In the genomic region with DNA sequence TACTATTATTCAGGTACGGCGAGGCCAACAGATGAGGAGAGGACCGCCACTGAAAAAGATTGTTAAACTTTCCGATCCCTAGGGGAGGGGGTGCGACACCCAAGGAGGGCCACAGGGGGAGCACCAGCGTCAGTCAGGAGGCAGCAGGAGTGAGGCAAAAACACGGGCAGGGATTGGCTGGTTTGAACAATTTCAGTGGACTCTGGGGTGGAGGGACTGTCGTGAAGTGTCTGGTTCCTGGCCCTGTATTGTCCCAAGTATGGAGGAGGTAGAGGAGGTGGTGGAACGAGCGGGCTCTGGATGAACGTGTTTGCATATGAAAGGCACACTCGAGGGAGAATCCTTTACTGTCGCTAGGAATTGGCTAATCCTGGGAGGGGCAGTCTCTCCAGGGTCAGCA, we compare ENCODE assay signal across 18 cellular contexts. TPM values are rescaled to one million over a fixed set of nuclear protein-coding genes. Genes with fewer than 3 reads are reported as not detected.
DNase-seq lines count a peak whose midpoint lies in the region; ATAC-seq and TF ChIP-seq lines count a peak whose summit lies in the region.
"Had no signal": no experiment of that assay in that cellular context is flagged by ENCODE, and none has a peak within 500 bp of the region (broad histone marks: within the 10 kb centered on the region; RNA-seq: fewer than 3 reads in every experiment).

No MANE protein-coding gene starts in this region.

- H3K36me3 ChIP-seq in BE2C (no peaks in the 10 kb centered on the region), WERI-Rb-1 (no peaks in the 10 kb centered on the region), iPS-18a (ENCODE audit: control insufficient read depth, low read depth, low read length) (no peaks in the 10 kb centered on the region), mucosa of descending colon (ENCODE audit: low read depth) (no peaks in the 10 kb centered on the region)
- H3K36me3 ChIP-seq: BLaER1 treated with 17β-estradiol and CSF1 and Interleukin-3, amounts not matched to agents 10 nM and 100 nM; gastroesophageal sphincter had no signal

- DNase-seq in BE2C (peak; percentile 21), HEK293T (ENCODE audit: extremely low spot score) (peak; percentile 50), WERI-Rb-1 (peak; percentile 44), mucosa of descending colon (no peak), sciatic nerve (ENCODE audit: low spot score) (no peak), GDM1 (lab: John Stamatoyannopoulos, UW) (no peak)
- no peak for DNase-seq in central memory CD4-positive, alpha-beta T cell
- DNase-seq: activated CD4-positive, alpha-beta T cell treated with anti-CD3 and anti-CD28 coated beads for 36 hours; amygdala; GF-D8; HFFc6; left ventricle myocardium superior; naive thymus-derived CD8-positive, alpha-beta T cell; NCI-H187; stimulated activated naive CD8-positive, alpha-beta T cell treated with anti-CD3 and anti-CD28 coated beads, Interleukin-15, amount 100 ng/mL, for 72 hours had no signal

- CTCF ChIA-PET in HEK293T (lab: Yijun Ruan, JAX) = no interaction called here

- no peak overlapping the region for H3K9ac ChIP-seq in iPS-18a (ENCODE audit: low read length)
- H3K9ac ChIP-seq: BLaER1 treated with 17β-estradiol and CSF1 and Interleukin-3, amounts not matched to agents 10 nM and 100 nM had no signal

- no peak overlapping the region for H3K27ac ChIP-seq in WERI-Rb-1
- no peak overlapping the region for H3K27ac ChIP-seq in iPS-18a (ENCODE audit: low read length)
- H3K27ac ChIP-seq: BLaER1 treated with 17β-estradiol and CSF1 and Interleukin-3, amounts not matched to agents 10 nM and 100 nM; gastroesophageal sphincter had no signal

- peak; percentile 29; the same call in 1 of the 2 replicates for TF ChIP-seq CTCF in BE2C (IDR thresholded peaks at IDR 0.05; ENCODE audit: low read depth, low read length)
- TF ChIP-seq CTCF in WERI-Rb-1 (IDR thresholded peaks at IDR 0.05; ENCODE audit: low read depth, low read length) = peak; percentile 70
- no peak for TF ChIP-seq CTCF in mucosa of descending colon (IDR thresholded peaks at IDR 0.05)

- POLR2A ChIA-PET in HEK293T (lab: Yijun Ruan, JAX) = no interaction called here

- intact Hi-C loops in mucosa of descending colon (cut with DNase I, micrococcal nuclease) = no loop called here
- intact Hi-C loops in sciatic nerve (cut with DNase I) = no loop called here

- no peaks in the 10 kb centered on the region for H3K9me3 ChIP-seq in BE2C
- no peaks in the 10 kb centered on the region for H3K9me3 ChIP-seq in WERI-Rb-1 (ENCODE audit: severe bottlenecking)
- no peaks in the 10 kb centered on the region for H3K9me3 ChIP-seq in iPS-18a (ENCODE audit: control insufficient read depth, low read depth, low read length)
- no peaks in the 10 kb centered on the region for H3K9me3 ChIP-seq in mucosa of descending colon
- H3K9me3 ChIP-seq: gastroesophageal sphincter had no signal

- H3K4me3 ChIP-seq in BE2C (ENCODE audit: low read depth, low read length) = no peak overlapping the region
- no peak overlapping the region for H3K4me3 ChIP-seq in WERI-Rb-1 (ENCODE audit: low read depth, low read length)
- H3K4me3 ChIP-seq in iPS-18a (ENCODE audit: low read length) = peak overlapping the region; percentile 11
- no peak overlapping the region for H3K4me3 ChIP-seq in mucosa of descending colon
- H3K4me3 ChIP-seq: BLaER1 treated with 17β-estradiol and CSF1 and Interleukin-3, amounts not matched to agents 10 nM and 100 nM; gastroesophageal sphincter had no signal

- H3K27me3 ChIP-seq in BE2C (no peaks in the 10 kb centered on the region), WERI-Rb-1 (ENCODE audit: insufficient read depth, low read depth, severe bottlenecking) (no peaks in the 10 kb centered on the region), iPS-18a (ENCODE audit: control insufficient read depth, insufficient read depth, low read length) (no peaks in the 10 kb centered on the region)
- H3K27me3 ChIP-seq: BLaER1 treated with 17β-estradiol and CSF1 and Interleukin-3, amounts not matched to agents 10 nM and 100 nM had no signal

- ATAC-seq in mucosa of descending colon (no peak), sciatic nerve (no peak)
- ATAC-seq: activated CD4-positive, alpha-beta T cell treated with anti-CD3 and anti-CD28 coated beads for 36 hours; gastroesophageal sphincter; left ventricle myocardium superior; naive thymus-derived CD8-positive, alpha-beta T cell; stimulated activated naive CD8-positive, alpha-beta T cell treated with anti-CD3 and anti-CD28 coated beads, Interleukin-15, amount 100 ng/mL, for 72 hours had no signal

- H3K4me1 ChIP-seq in BE2C = no peaks in the 10 kb centered on the region; the same call in 1 of the 2 replicates
- H3K4me1 ChIP-seq in iPS-18a (ENCODE audit: control insufficient read depth, low read depth, low read length) = peaks cover 21% of the 10 kb centered on the region
- no peaks in the 10 kb centered on the region for H3K4me1 ChIP-seq in mucosa of descending colon (ENCODE audit: low read depth)

TF ChIP-seq in HEK293T, 16 proteins besides CTCF, POLR2A, EP300 and RAD21:
- no peak for TF ChIP-seq ARNT (IDR thresholded peaks at IDR 0.05)
- no peak for TF ChIP-seq NFRKB (IDR thresholded peaks at IDR 0.05)
- no peak for TF ChIP-seq FOXA1 (IDR thresholded peaks at IDR 0.05)
- no peak for TF ChIP-seq LEF1 (IDR thresholded peaks at IDR 0.05; ENCODE audit: borderline replicate concordance)
- no peak for TF ChIP-seq SUZ12 (IDR thresholded peaks at IDR 0.05)
- TF ChIP-seq ZNF384 (IDR thresholded peaks at IDR 0.05) = no peak
- no peak for TF ChIP-seq L3MBTL2 (conservative IDR thresholded peaks at IDR 0.05)
- no peak for TF ChIP-seq TARDBP (IDR thresholded peaks at IDR 0.05)
- TF ChIP-seq BHLHE40 (IDR thresholded peaks at IDR 0.05; ENCODE audit: borderline replicate concordance) = no peak
- no peak for TF ChIP-seq FOXK2 (IDR thresholded peaks at IDR 0.05)
- TF ChIP-seq ELF4 (IDR thresholded peaks at IDR 0.05) = no peak

RNA-seq across cellular contexts. Expression of a gene that starts 32.5 kb away (rescaled TPM):
- polyA plus RNA-seq in BE2C (2012; ENCODE audit: insufficient read depth, insufficient read length, low read depth) = 19.0 TPM
- total RNA-seq in mucosa of descending colon (10 to 100 TPM; 26.2 to 45.4 (median 33.6) TPM), sciatic nerve (22.7 TPM)

Comparison
In these comparisons a context has a peak if more than half of its experiments do, and no peak if none do; other contexts are left out.
1. DNase-seq: peak in BE2C (single experiment), HEK293T (single experiment) and WERI-Rb-1 (single experiment); none in central memory CD4-positive, alpha-beta T cell (single experiment), mucosa of descending colon (0 of 3), sciatic nerve (single experiment) and GDM1 (single experiment).